ENCODE assay signal across 25 cellular contexts in genomic region chr10:102202386-102202785, GRCh38. TPM values are rescaled to one million over a fixed set of nuclear protein-coding genes. Genes with fewer than 3 reads are reported as not detected.
"Had no signal": no experiment of that assay in that cellular context is flagged by ENCODE, and none has a peak within 500 bp of the region (broad histone marks: within the 10 kb centered on the region; RNA-seq: fewer than 3 reads in every experiment).

No MANE protein-coding gene starts in this region.

- H3K4me3 ChIP-seq: colonic mucosa, dorsolateral prefrontal cortex, left lung, sigmoid colon, stomach, vagina had no signal

- H3K4me3 Mint-ChIP-seq: effector memory CD8-positive, alpha-beta T cell; immature natural killer cell; naive thymus-derived CD8-positive, alpha-beta T cell had no signal

- H3K27ac ChIP-seq: colonic mucosa, dorsolateral prefrontal cortex, left lung, sigmoid colon, stomach, vagina had no signal

- H3K27ac Mint-ChIP-seq: effector memory CD8-positive, alpha-beta T cell; immature natural killer cell had no signal

- H3K9me3 ChIP-seq: colonic mucosa, vagina had no signal

- H3K4me1 ChIP-seq: colonic mucosa, left lung, sigmoid colon, stomach, vagina had no signal

- H3K36me3 ChIP-seq: colonic mucosa, left lung, sigmoid colon, stomach, vagina had no signal

- DNase-seq: activated CD4-positive, alpha-beta T cell treated with anti-CD3 and anti-CD28 coated beads for 1 hour; activated gamma-delta T cell; activated T-cell treated with anti-CD3 and anti-CD28 coated beads for 4 hours; amygdala; colonic mucosa; dorsolateral prefrontal cortex; effector memory CD8-positive, alpha-beta T cell; foreskin melanocyte; immature natural killer cell; left lung; naive thymus-derived CD8-positive, alpha-beta T cell; retina; sigmoid colon; stimulated activated CD4-positive, alpha-beta T cell treated with anti-CD3 and anti-CD28 coated beads, Interleukin-4, amount 100 ng/mL, for 1 hour; stomach; T-helper 9 cell; trophoblast cell had no signal

- H3K36me3 Mint-ChIP-seq: immature natural killer cell had no signal

- H3K9me3 Mint-ChIP-seq: effector memory CD8-positive, alpha-beta T cell; immature natural killer cell had no signal

- ATAC-seq: activated naive CD4-positive, alpha-beta T cell treated with anti-CD3 and anti-CD28 coated beads, Interleukin-2, amount 50 U/mL, for 72 hours; effector memory CD8-positive, alpha-beta T cell; esophagus mucosa; left lung; naive thymus-derived CD8-positive, alpha-beta T cell had no signal

- H3K4me1 Mint-ChIP-seq: immature natural killer cell had no signal

- H3K27me3 ChIP-seq: colonic mucosa, dorsolateral prefrontal cortex, left lung, stomach, vagina had no signal

RNA-seq across cellular contexts. Expression of gene ELOVL3, which starts 23.7 kb away (rescaled TPM):
- total RNA-seq: bronchial epithelial cell; endothelial cell of umbilical vein; esophagus mucosa; lung microvascular endothelial cell; naive thymus-derived CD8-positive, alpha-beta T cell; stomach; temporal lobe; vagina had no signal

RNA-seq across cellular contexts. Expression of gene PITX3, which starts 38.9 kb away (rescaled TPM):
- total RNA-seq: activated naive CD4-positive, alpha-beta T cell treated with anti-CD3 and anti-CD28 coated beads, Interleukin-2, amount 50 U/mL, for 72 hours; bronchial epithelial cell; colonic mucosa; endothelial cell of umbilical vein; esophagus mucosa; lung microvascular endothelial cell; naive thymus-derived CD8-positive, alpha-beta T cell; posterior vena cava; sigmoid colon; stomach; temporal lobe; vagina had no signal
